In the genomic region with DNA sequence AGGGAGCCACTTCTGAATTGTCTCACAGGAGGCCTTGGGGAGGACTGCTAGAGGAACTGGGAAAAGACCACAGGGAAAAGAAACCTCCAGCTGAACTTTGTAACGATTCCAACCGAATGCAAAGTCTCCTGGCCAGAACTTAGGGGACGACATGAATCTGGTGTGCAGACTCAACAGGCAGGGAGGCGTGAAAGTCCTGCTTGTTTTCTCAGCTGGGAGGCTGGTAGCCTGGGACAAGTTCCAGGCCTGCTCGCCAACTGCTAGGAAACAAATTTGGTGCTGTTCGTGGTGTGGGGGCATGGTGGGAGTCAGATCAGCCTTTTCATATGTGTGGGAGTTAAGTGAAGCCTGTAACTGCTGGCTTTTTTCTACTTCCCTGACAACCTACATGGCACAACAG, we compare ENCODE assay signal across 19 cellular contexts.
DNase-seq lines count a peak whose midpoint lies in the region; ATAC-seq and TF ChIP-seq lines count a peak whose summit lies in the region.
"Had no signal": no experiment of that assay in that cellular context is flagged by ENCODE, and none has a peak within 500 bp of the region (broad histone marks: within the 10 kb centered on the region; RNA-seq: fewer than 3 reads in every experiment).

No MANE protein-coding gene starts in this region.

- H3K4me1 ChIP-seq in Karpas-422 (ENCODE audit: low read length) (peaks cover 24% of the 10 kb centered on the region), endodermal cell (ENCODE audit: control insufficient read depth, insufficient read depth, low read length) (no peaks in the 10 kb centered on the region)
- H3K4me1 ChIP-seq: HAP-1 had no signal

- no peak for DNase-seq in Karpas-422
- peak; percentile 64 for DNase-seq in T1000 (lab: John Stamatoyannopoulos, UW)
- peak; percentile 61 for DNase-seq in left kidney (ENCODE audit: low read depth, low spot score)
- DNase-seq in smooth muscle cell of the brain vasculature (ENCODE audit: low read depth, low spot score): peak; percentile 26
- DNase-seq in endodermal cell: no peak
- DNase-seq in NK-92 (lab: John Stamatoyannopoulos, UW; ENCODE audit: unreplicated experiment): no peak
- DNase-seq: ACHN; AML-193; Calu3; CD4-positive, alpha-beta T cell; IMR-90; NCI-H1417; NCI-H187 treated with DMSO at 0.1 percent for 48 hours; NCI-H510A; NCI-H82; Right ventricle myocardium superior; SK-N-SH had no signal

- no peaks in the 10 kb centered on the region for H3K4me1 Mint-ChIP-seq in endodermal cell

- H3K4me2 ChIP-seq in Karpas-422 (ENCODE audit: low read depth, low read length, poor library complexity, severe bottlenecking): peak overlapping the region; percentile 19
- H3K4me2 ChIP-seq: SK-N-SH had no signal

- H3K27ac ChIP-seq in Karpas-422 (ENCODE audit: low read length): no peak overlapping the region
- no peak overlapping the region for H3K27ac ChIP-seq in endodermal cell (ENCODE audit: low read depth, low read length)

- WGBS in endodermal cell (ENCODE audit: insufficient coverage in 1 of 2, insufficient read length in 1 of 2), 2 experiments: 90% methylated on average over 6 of the region's 6 CpGs; no CpG with 5 or more reads in 1 of the 2 experiments

- ATAC-seq in HG03378 (IDR thresholded peaks at IDR 0.05; ENCODE audit: unreplicated experiment): no peak

- no peak overlapping the region for H2AFZ ChIP-seq in Karpas-422 (ENCODE audit: low read length)

- H3K4me3 ChIP-seq in Karpas-422 (ENCODE audit: low read length) (no peak overlapping the region), endodermal cell (ENCODE audit: low read length) (no peak overlapping the region)
- H3K4me3 ChIP-seq: HAP-1 had no signal

- no peaks in the 10 kb centered on the region for H3K27me3 ChIP-seq in Karpas-422 (ENCODE audit: low read length)
- no peaks in the 10 kb centered on the region for H3K27me3 ChIP-seq in endodermal cell (ENCODE audit: control insufficient read depth, insufficient read depth, low read length, poor library complexity, severe bottlenecking)

- H3K27ac Mint-ChIP-seq in endodermal cell: no peak overlapping the region
- H3K27ac Mint-ChIP-seq: CD4-positive, alpha-beta T cell had no signal

- H4K20me1 ChIP-seq in Karpas-422 (ENCODE audit: insufficient read depth, low read depth, low read length): no peaks in the 10 kb centered on the region

- no peaks in the 10 kb centered on the region for H3K27me3 Mint-ChIP-seq in endodermal cell (ENCODE audit: insufficient read depth)
- H3K27me3 Mint-ChIP-seq: CD4-positive, alpha-beta T cell had no signal

- no peak for TF ChIP-seq CTCF in endodermal cell (conservative IDR thresholded peaks at IDR 0.05)

- H3K9ac ChIP-seq in Karpas-422 (ENCODE audit: low read length) (0 out of 2 replicates have a peak overlapping the region, but pooled peaks have one; percentile 24), endodermal cell (ENCODE audit: extremely low read depth, low read length, poor library complexity, severe bottlenecking) (no peak overlapping the region)
- H3K9ac ChIP-seq: SK-N-SH had no signal

- H3K9me3 ChIP-seq in Karpas-422 (ENCODE audit: low read length) (no peaks in the 10 kb centered on the region), endodermal cell (ENCODE audit: control insufficient read depth, low read length) (peaks cover 6% of the 10 kb centered on the region)
- H3K9me3 ChIP-seq: HAP-1, SK-N-SH had no signal

- no peaks in the 10 kb centered on the region for H3K79me2 ChIP-seq in Karpas-422 (ENCODE audit: low read length)

- H3K36me3 Mint-ChIP-seq in endodermal cell (ENCODE audit: low read depth): no peaks in the 10 kb centered on the region

- peaks cover 2% of the 10 kb centered on the region for H3K9me3 Mint-ChIP-seq in endodermal cell

- no peak overlapping the region for H3K4me3 Mint-ChIP-seq in endodermal cell
- H3K4me3 Mint-ChIP-seq: CD4-positive, alpha-beta T cell had no signal

- no peaks in the 10 kb centered on the region for H3K36me3 ChIP-seq in Karpas-422 (ENCODE audit: insufficient read depth, low read length)
- no peaks in the 10 kb centered on the region for H3K36me3 ChIP-seq in endodermal cell (ENCODE audit: control insufficient read depth, insufficient read depth, low read length)
- H3K36me3 ChIP-seq: HAP-1 had no signal

- H3K9me2 ChIP-seq in Karpas-422 (replicated peaks; ENCODE audit: insufficient read depth, low read length): no peaks in the 10 kb centered on the region
- H3K9me2 ChIP-seq: SK-N-SH had no signal

Comparison
In these comparisons a context has a peak if more than half of its experiments do, and no peak if none do; other contexts are left out.
1. DNase-seq: peak in T1000 (single experiment), left kidney (single experiment) and smooth muscle cell of the brain vasculature (single experiment); none in Karpas-422 (single experiment), endodermal cell (single experiment) and NK-92 (single experiment).